In the genomic region with DNA sequence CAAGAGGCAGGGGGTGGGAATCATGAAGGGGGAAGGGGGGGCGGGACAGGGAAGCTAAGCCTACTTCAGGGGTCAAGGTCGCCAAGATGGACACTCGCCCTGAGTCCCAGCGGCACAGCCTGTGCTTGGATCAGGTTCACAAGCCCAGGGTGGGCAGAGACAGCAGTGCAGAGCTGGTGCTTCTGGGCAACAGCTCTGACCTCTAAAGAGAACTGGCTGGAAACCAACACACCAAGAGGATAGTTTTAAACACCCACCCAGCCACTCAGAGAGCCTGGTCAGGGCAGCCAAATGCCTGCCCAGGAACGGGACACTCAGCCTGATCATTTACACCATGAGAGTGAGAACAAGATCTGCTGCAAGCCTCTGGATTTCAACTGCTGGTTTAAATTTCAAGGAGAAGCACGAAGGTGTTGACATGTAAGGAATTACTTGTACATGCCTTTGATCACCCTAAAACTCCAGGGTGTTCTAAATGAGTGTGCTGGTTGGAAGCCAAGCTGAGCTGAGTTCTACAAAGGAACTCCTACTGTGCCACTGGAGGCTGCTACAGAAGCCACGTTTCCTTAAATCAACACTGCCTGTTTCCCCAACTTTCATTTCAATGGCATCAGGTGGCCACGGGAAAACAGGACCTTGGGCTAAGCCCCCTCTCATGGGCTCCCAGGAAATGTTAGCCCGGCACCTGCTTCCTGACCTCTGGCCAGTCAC, we compare ENCODE assay signal across 13 cellular contexts.
DNase-seq lines count a peak whose midpoint lies in the region; ATAC-seq, FAIRE-seq and TF ChIP-seq lines count a peak whose summit lies in the region.
"Had no signal": no experiment of that assay in that cellular context is flagged by ENCODE, and none has a peak within 500 bp of the region (broad histone marks: within the 10 kb centered on the region; RNA-seq: fewer than 3 reads in every experiment).

No MANE protein-coding gene starts in this region.

- H3K4me1 Mint-ChIP-seq in WTC11, result peaks cover 17% of the 10 kb centered on the region

- FAIRE-seq in H54 (lab: Jason Lieb, UNC), result peak; percentile 38
- FAIRE-seq: D721Med had no signal

- DNase-seq in H54 (ENCODE audit: insufficient read length, low spot score), result no peak
- DNase-seq in WTC11 (ENCODE audit: low spot score), result no peak
- peak; percentile 40 for DNase-seq in left cardiac atrium
- no peak for DNase-seq in sigmoid colon
- DNase-seq in left colon, result no peak
- no peak for DNase-seq in aorta
- DNase-seq in stimulated activated CD4-positive, alpha-beta T cell treated with anti-CD3 and anti-CD28 coated beads, Interleukin-4, amount 100 ng/mL, for 1 hour, result no peak
- DNase-seq: kidney glomerular epithelial cell; NCI-H187 treated with DMSO at 0.1 percent for 48 hours; stimulated activated CD4-positive, alpha-beta T cell treated with anti-CD3 and anti-CD28 coated beads, Interleukin-12 subunit alpha, Interleukin-12 subunit beta, amount 100 ng/mL, for 4 hours had no signal

- ATAC-seq in WTC11 (peak; percentile 50), left cardiac atrium (peak; percentile 84 to 93), left colon (no peak), aorta (ENCODE audit: low FRiP score) (no peak)

- H3K27me3 ChIP-seq in sigmoid colon (no peaks in the 10 kb centered on the region), aorta (ENCODE audit: control insufficient read depth in 1 of 2, insufficient read depth in 2 of 2, low read length in 1 of 2) (no peaks in the 10 kb centered on the region)

- H3K27ac ChIP-seq in sigmoid colon (peak overlapping the region; percentile 37 to 73 (median 60)), aorta (ENCODE audit: low read depth in 1 of 2, low read length in 2 of 2) (no peak overlapping the region)
- H3K27ac ChIP-seq: thoracic aorta had no signal

- TF ChIP-seq EP300 in sigmoid colon (IDR thresholded peaks at IDR 0.05), result no peak

- CTCF ChIA-PET in WTC11 (lab: Charles Lee), result interaction anchor here (0.9 to 1.5 kb wide), 7 partner anchors 12 to 451 kb away, joined by 3 to 6 read pairs (median 3); no protein-coding TSS in a partner anchor

- peaks cover 77% of the 10 kb centered on the region for H3K27me3 Mint-ChIP-seq in WTC11 (ENCODE audit: low read depth)

- H3K9me3 ChIP-seq in sigmoid colon (no peaks in the 10 kb centered on the region), aorta (ENCODE audit: control insufficient read depth, low read length) (no peaks in the 10 kb centered on the region)
- H3K9me3 ChIP-seq: thoracic aorta had no signal

- peaks cover 0 to 35% (median 28%) of the 10 kb centered on the region in 4 donors for H3K4me1 ChIP-seq in sigmoid colon
- peaks cover 0 to 4% of the 10 kb centered on the region in 2 donors for H3K4me1 ChIP-seq in aorta (ENCODE audit: control insufficient read depth in 1 of 2, insufficient read depth in 2 of 2, low read length in 2 of 2)

- intact Hi-C loops in left cardiac atrium (cut with DNase I) (no loop called here), sigmoid colon (cut with DNase I) (no loop called here), left colon (cut with DNase I, micrococcal nuclease) (loop anchor here in 1 of 2 donors (10.0 kb wide), 1 partner anchor 557 kb away; no protein-coding TSS in a partner anchor), aorta (cut with DNase I) (no loop called here)

- TF ChIP-seq POLR2A in H54 (IDR thresholded peaks at IDR 0.05; ENCODE audit: low read depth, low read length) (no peak), sigmoid colon (IDR thresholded peaks at IDR 0.05) (no peak)

- no peak overlapping the region for H3K4me3 Mint-ChIP-seq in WTC11
- H3K4me3 Mint-ChIP-seq: neural crest cell had no signal

- H3K27ac Mint-ChIP-seq in WTC11, result peak overlapping the region; percentile 82; the same call in 1 of the 2 replicates

- H3K36me3 ChIP-seq in sigmoid colon, result no peaks in the 10 kb centered on the region
- H3K36me3 ChIP-seq in aorta (ENCODE audit: control insufficient read depth in 1 of 2, insufficient read depth in 2 of 2, low read length in 1 of 2), result no peaks in the 10 kb centered on the region
- H3K36me3 ChIP-seq: thoracic aorta had no signal

- TF ChIP-seq CTCF in WTC11 (IDR thresholded peaks at IDR 0.05) (no peak), sigmoid colon (IDR thresholded peaks at IDR 0.05) (no peak)

- no peak overlapping the region for H3K4me3 ChIP-seq in sigmoid colon
- no peak overlapping the region for H3K4me3 ChIP-seq in aorta (ENCODE audit: low read length in 2 of 2)
- H3K4me3 ChIP-seq: thoracic aorta had no signal

- WGBS in sigmoid colon, 2 donors, result 83 to 87% methylated on average over 9 of the region's 9 CpGs
- 60 to 61% methylated on average over 9 of the region's 9 CpGs for WGBS in aorta, 2 donors

- POLR2A ChIA-PET in WTC11 (lab: Charles Lee), result no interaction called here

- no peaks in the 10 kb centered on the region for H3K36me3 Mint-ChIP-seq in WTC11

- no peaks in the 10 kb centered on the region for H3K9me3 Mint-ChIP-seq in WTC11
- H3K9me3 Mint-ChIP-seq: neural crest cell had no signal

TF ChIP-seq in WTC11, 78 proteins besides CTCF, POLR2A, EP300 and RAD21:
- peak; percentile 83; the same call in 1 of the 2 replicates for TF ChIP-seq ZNF423 (CRISPR knock-in tag; IDR thresholded peaks at IDR 0.05)
- TF ChIP-seq GRHL2 (CRISPR knock-in tag; IDR thresholded peaks at IDR 0.05; ENCODE audit: insufficient replicate concordance, severe bottlenecking), result no peak

Comparison
In these comparisons a context has a peak if more than half of its experiments do, and no peak if none do; other contexts are left out.
1. ATAC-seq: peak in WTC11 (single experiment) and left cardiac atrium (2 of 2); none in left colon (single experiment) and aorta (single experiment).
2. H3K27ac ChIP-seq: peak in sigmoid colon (4 of 4); none in aorta (0 of 2).